Comparison of ENCODE assay signal across 35 cellular contexts in genomic region chr16:35399133-35399532, GRCh38.
"Had no signal": no experiment of that assay in that cellular context is flagged by ENCODE, and none has a peak within 500 bp of the region (broad histone marks: within the 10 kb centered on the region; RNA-seq: fewer than 3 reads in every experiment).

No MANE protein-coding gene starts in this region.

- H3K27ac ChIP-seq: adrenal gland, body of pancreas, brain microvascular endothelial cell, cardiac muscle cell, VCaP had no signal

- H3K9me3 ChIP-seq: adrenal gland, body of pancreas had no signal

- H3K36me3 ChIP-seq: adrenal gland, brain microvascular endothelial cell, cardiac muscle cell had no signal

- DNase-seq: activated B cell treated with CpG ODN at 0.5 μM for 24 hours; activated CD4-positive, alpha-beta memory T cell treated with anti-CD3 and anti-CD28 coated beads for 36 hours; activated CD4-positive, alpha-beta T cell treated with anti-CD3 and anti-CD28 coated beads for 4 hours; activated CD4-positive, alpha-beta T cell treated with anti-CD3 and anti-CD28 coated beads, Interleukin-2, amount 10 ng/mL, durations not matched to agents 24 days and 14 days; activated CD4-positive, alpha-beta T cell treated with anti-CD3 and anti-CD28 coated beads, Interleukin-2, amount 50 U/mL, for 1 hour; activated CD4-positive, alpha-beta T cell treated with anti-CD3 and anti-CD28 coated beads, Interleukin-2, amount 50 U/mL, for 4 hours; activated CD4-positive, CD25-positive, alpha-beta regulatory T cell treated with anti-CD3 and anti-CD28 coated beads, Interleukin-2, amount 50 U/mL, for 72 hours; activated CD8-positive, alpha-beta memory T cell treated with anti-CD3 and anti-CD28 coated beads, Interleukin-2, amount 50 U/mL, for 4 hours; activated CD8-positive, alpha-beta T cell treated with anti-CD3 and anti-CD28 coated beads for 36 hours; activated effector memory CD4-positive, alpha-beta T cell treated with anti-CD3 and anti-CD28 coated beads, Interleukin-2, amount 50 U/mL, for 16 hours; activated gamma-delta T cell treated with Interleukin-2 at 50 U/mL for 16 hours; activated naive CD4-positive, alpha-beta T cell; activated naive CD4-positive, alpha-beta T cell treated with anti-CD3 and anti-CD28 coated beads, Interleukin-2, amount 50 U/mL, for 16 hours; activated naive CD8-positive, alpha-beta T cell treated with anti-CD3 and anti-CD28 coated beads for 36 hours; activated T-cell treated with anti-CD3 and anti-CD28 coated beads for 4 hours; activated T-cell treated with anti-CD3 and anti-CD28 coated beads, Interleukin-2, amount 50 U/mL, for 1 hour; activated T-cell treated with anti-CD3 and anti-CD28 coated beads, Interleukin-2, amount 50 U/mL, for 4 hours; activated T-cell treated with anti-CD3 and anti-CD28 coated beads, Interleukin-2, amount 50 U/mL, for 72 hours; adrenal gland; amniotic stem cell; aorta; body of pancreas; brain microvascular endothelial cell; caudate nucleus; cerebellar nuclear complex; T-cell; T-helper 2 cell; T-helper 9 cell had no signal

- H3K4me3 Mint-ChIP-seq: activated B cell treated with CpG ODN at 0.5 μM for 24 hours; activated CD4-positive, alpha-beta memory T cell treated with anti-CD3 and anti-CD28 coated beads for 36 hours; activated CD4-positive, alpha-beta T cell treated with anti-CD3 and anti-CD28 coated beads, Interleukin-2, amount 10 ng/mL, durations not matched to agents 24 days and 14 days; activated CD8-positive, alpha-beta T cell treated with anti-CD3 and anti-CD28 coated beads for 36 hours; activated naive CD8-positive, alpha-beta T cell treated with anti-CD3 and anti-CD28 coated beads for 36 hours; activated T-cell treated with anti-CD3 and anti-CD28 coated beads, Interleukin-2, amount 50 U/mL, for 4 hours; activated T-cell treated with anti-CD3 and anti-CD28 coated beads, Interleukin-2, amount 50 U/mL, for 72 hours; activated T-helper 1 cell treated with anti-CD3 and anti-CD28 coated beads, Interleukin-12 subunit alpha, Interleukin-12 subunit beta, Interleukin-2, Interleukin-4 antibody, amounts not matched to agents 30 ng/mL and 10 ng/mL and 1 ng/mL, durations not matched to agents 14 hours and 24 hours and 36 hours; activated T-helper 17 cell treated with anti-CD3 and anti-CD28 coated beads, Interleukin-2, amount 50 U/mL, for 72 hours; central memory CD8-positive, alpha-beta T cell; T-cell; T-helper 2 cell treated with Interferon-gamma antibody and Interleukin-4, amounts not matched to agents 5 μg/mL and 100 μg/mL, for 36 hours had no signal

- H3K27me3 Mint-ChIP-seq: activated B cell treated with CpG ODN at 0.5 μM for 24 hours; activated CD4-positive, alpha-beta memory T cell treated with anti-CD3 and anti-CD28 coated beads for 36 hours; activated CD4-positive, alpha-beta T cell treated with anti-CD3 and anti-CD28 coated beads, Interleukin-2, amount 10 ng/mL, durations not matched to agents 24 days and 14 days; activated CD8-positive, alpha-beta T cell treated with anti-CD3 and anti-CD28 coated beads for 36 hours; activated naive CD8-positive, alpha-beta T cell treated with anti-CD3 and anti-CD28 coated beads for 36 hours; activated T-helper 17 cell treated with anti-CD3 and anti-CD28 coated beads, Interleukin-2, amount 50 U/mL, for 72 hours; central memory CD8-positive, alpha-beta T cell; T-cell had no signal

- H3K27ac Mint-ChIP-seq: activated B cell treated with CpG ODN at 0.5 μM for 24 hours; activated CD4-positive, alpha-beta memory T cell treated with anti-CD3 and anti-CD28 coated beads for 36 hours; activated CD4-positive, alpha-beta T cell treated with anti-CD3 and anti-CD28 coated beads, Interleukin-2, amount 10 ng/mL, durations not matched to agents 24 days and 14 days; activated CD8-positive, alpha-beta T cell treated with anti-CD3 and anti-CD28 coated beads for 36 hours; activated naive CD4-positive, alpha-beta T cell treated with anti-CD3 and anti-CD28 coated beads, Interleukin-2, amount 50 U/mL, for 72 hours; activated naive CD8-positive, alpha-beta T cell treated with anti-CD3 and anti-CD28 coated beads for 36 hours; activated T-cell treated with anti-CD3 and anti-CD28 coated beads, Interleukin-2, amount 50 U/mL, for 72 hours; activated T-helper 1 cell treated with anti-CD3 and anti-CD28 coated beads, Interleukin-12 subunit alpha, Interleukin-12 subunit beta, Interleukin-2, Interleukin-4 antibody, amounts not matched to agents 30 ng/mL and 10 ng/mL and 1 ng/mL, durations not matched to agents 14 hours and 24 hours and 36 hours; activated T-helper 17 cell treated with anti-CD3 and anti-CD28 coated beads, Interleukin-2, amount 50 U/mL, for 72 hours; T-cell; T-helper 2 cell treated with Interferon-gamma antibody and Interleukin-4, amounts not matched to agents 5 μg/mL and 100 μg/mL, for 36 hours had no signal

- H3K4me1 Mint-ChIP-seq: activated B cell treated with CpG ODN at 0.5 μM for 24 hours; activated CD4-positive, alpha-beta T cell treated with anti-CD3 and anti-CD28 coated beads, Interleukin-2, amount 10 ng/mL, durations not matched to agents 24 days and 14 days; activated naive CD8-positive, alpha-beta T cell treated with anti-CD3 and anti-CD28 coated beads for 36 hours; activated T-helper 17 cell treated with anti-CD3 and anti-CD28 coated beads, Interleukin-2, amount 50 U/mL, for 72 hours; central memory CD8-positive, alpha-beta T cell; T-cell had no signal

- H3K27me3 ChIP-seq: adrenal gland, body of pancreas, brain microvascular endothelial cell, cardiac muscle cell had no signal

- H3K4me3 ChIP-seq: adrenal gland, body of pancreas, cardiac muscle cell had no signal

- H3K36me3 Mint-ChIP-seq: activated CD4-positive, alpha-beta memory T cell treated with anti-CD3 and anti-CD28 coated beads for 36 hours; activated naive CD8-positive, alpha-beta T cell treated with anti-CD3 and anti-CD28 coated beads for 36 hours; T-cell had no signal

- H3K4me1 ChIP-seq: adrenal gland, body of pancreas had no signal
